25 cellular contexts compared by ENCODE assay signal in genomic region chr13:113008841-113009240, GRCh38.
"Had no signal": no experiment of that assay in that cellular context is flagged by ENCODE, and none has a peak within 500 bp of the region (broad histone marks: within the 10 kb centered on the region; RNA-seq: fewer than 3 reads in every experiment).

No MANE protein-coding gene starts in this region.

- DNase-seq: activated B cell treated with CpG ODN at 0.5 μM for 24 hours; activated CD4-positive, alpha-beta T cell treated with anti-CD3 and anti-CD28 coated beads, Interleukin-2, amount 50 U/mL, for 1 hour; activated CD8-positive, alpha-beta T cell treated with anti-CD3 and anti-CD28 coated beads for 36 hours; activated gamma-delta T cell treated with Interleukin-2 at 50 U/mL for 16 hours; activated T-cell treated with anti-CD3 and anti-CD28 coated beads, Interleukin-2, amount 50 U/mL, for 4 hours; dermis blood vessel endothelial cell; effector CD8-positive, alpha-beta T cell; esophagus squamous epithelium; foreskin melanocyte; glutamatergic neuron; hypothalamus; kidney glomerular epithelial cell; naive B cell; pancreas; stimulated activated CD4-positive, alpha-beta T cell treated with anti-CD3 and anti-CD28 coated beads, Interleukin-15, amount 100 ng/mL, for 24 hours; stimulated activated CD4-positive, alpha-beta T cell treated with anti-CD3 and anti-CD28 coated beads, Interleukin-2, amount 100 ng/mL, for 24 hours; stimulated activated naive CD4-positive, alpha-beta T cell; T-helper 2 cell had no signal

- H3K36me3 Mint-ChIP-seq: activated naive CD4-positive, alpha-beta T cell treated with anti-CD3 and anti-CD28 coated beads, Interleukin-2, amount 50 U/mL, for 24 hours had no signal

- H3K4me3 Mint-ChIP-seq: activated B cell treated with CpG ODN at 0.5 μM for 24 hours; activated CD8-positive, alpha-beta T cell treated with anti-CD3 and anti-CD28 coated beads for 36 hours; activated naive CD4-positive, alpha-beta T cell treated with anti-CD3 and anti-CD28 coated beads, Interleukin-2, amount 50 U/mL, for 24 hours; activated T-cell treated with anti-CD3 and anti-CD28 coated beads, Interleukin-2, amount 50 U/mL, for 4 hours; activated T-helper 17 cell treated with anti-CD3 and anti-CD28 coated beads, Interleukin-2, amount 50 U/mL, for 72 hours; mesothelial cell of epicardium; naive B cell had no signal

- H3K4me3 ChIP-seq: esophagus squamous epithelium, pancreas, prostate gland, suprapubic skin, tibial nerve had no signal

- H3K9me3 Mint-ChIP-seq: activated B cell treated with CpG ODN at 0.5 μM for 24 hours; activated naive CD4-positive, alpha-beta T cell treated with anti-CD3 and anti-CD28 coated beads, Interleukin-2, amount 50 U/mL, for 24 hours; activated T-cell treated with anti-CD3 and anti-CD28 coated beads, Interleukin-2, amount 50 U/mL, for 4 hours; activated T-helper 17 cell treated with anti-CD3 and anti-CD28 coated beads, Interleukin-2, amount 50 U/mL, for 72 hours; naive B cell had no signal

- H3K36me3 ChIP-seq: pancreas, prostate gland, suprapubic skin, tibial nerve had no signal

- H3K9me3 ChIP-seq: esophagus squamous epithelium, pancreas, prostate gland, suprapubic skin, tibial nerve had no signal

- H3K27ac Mint-ChIP-seq: activated B cell treated with CpG ODN at 0.5 μM for 24 hours; activated CD8-positive, alpha-beta T cell treated with anti-CD3 and anti-CD28 coated beads for 36 hours; activated naive CD4-positive, alpha-beta T cell treated with anti-CD3 and anti-CD28 coated beads, Interleukin-2, amount 50 U/mL, for 24 hours; activated T-helper 17 cell treated with anti-CD3 and anti-CD28 coated beads, Interleukin-2, amount 50 U/mL, for 72 hours; mesothelial cell of epicardium had no signal

- H3K27me3 ChIP-seq: esophagus squamous epithelium, pancreas, suprapubic skin, tibial nerve had no signal

- ATAC-seq: activated CD8-positive, alpha-beta T cell treated with anti-CD3 and anti-CD28 coated beads for 36 hours; activated T-cell treated with anti-CD3 and anti-CD28 coated beads, Interleukin-2, amount 50 U/mL, for 4 hours; activated T-helper 17 cell treated with anti-CD3 and anti-CD28 coated beads, Interleukin-2, amount 50 U/mL, for 72 hours; pancreas had no signal

- H3K4me1 ChIP-seq: tibial nerve had no signal

- H3K27ac ChIP-seq: epithelial cell of prostate, pancreas, suprapubic skin, tibial nerve had no signal

- H3K27me3 Mint-ChIP-seq: activated B cell treated with CpG ODN at 0.5 μM for 24 hours; activated naive CD4-positive, alpha-beta T cell treated with anti-CD3 and anti-CD28 coated beads, Interleukin-2, amount 50 U/mL, for 24 hours; activated T-helper 17 cell treated with anti-CD3 and anti-CD28 coated beads, Interleukin-2, amount 50 U/mL, for 72 hours had no signal
